In genomic region chr2:187995556-187995955, GRCh38 we compare ENCODE assay signal across 16 cellular contexts.
"Had no signal": no experiment of that assay in that cellular context is flagged by ENCODE, and none has a peak within 500 bp of the region (broad histone marks: within the 10 kb centered on the region; RNA-seq: fewer than 3 reads in every experiment).

No MANE protein-coding gene starts in this region.

- H3K9me3 Mint-ChIP-seq: dendritic cell treated with granulocyte-macrophage colony-stimulating factor and Interleukin-4, amounts not matched to agents 40 ng/mL and 50 ng/mL, for 4 days; memory B cell; mesothelial cell of epicardium; neural crest cell had no signal

- H3K27me3 Mint-ChIP-seq: effector memory CD8-positive, alpha-beta T cell; memory B cell had no signal

- H3K27ac ChIP-seq: esophagus squamous epithelium, gastroesophageal sphincter, left ventricle myocardium inferior, lower lobe of right lung, upper lobe of left lung, uterus had no signal

- H3K27me3 ChIP-seq: esophagus squamous epithelium, gastroesophageal sphincter, upper lobe of left lung, uterus had no signal

- H3K4me3 ChIP-seq: esophagus squamous epithelium, gastroesophageal sphincter, left ventricle myocardium inferior, lower lobe of right lung, upper lobe of left lung, uterus had no signal

- H3K36me3 ChIP-seq: esophagus squamous epithelium, gastroesophageal sphincter, left ventricle myocardium inferior, lower lobe of right lung, upper lobe of left lung, uterus had no signal

- ATAC-seq: effector memory CD8-positive, alpha-beta T cell; gastroesophageal sphincter; lower lobe of right lung; natural killer cell had no signal

- H3K36me3 Mint-ChIP-seq: immature natural killer cell; memory B cell; mesothelial cell of epicardium; stimulated activated naive B cell treated with anti-CD40 and anti-IgM and Interleukin-4, amounts not matched to agents 10 μg/mL and 1 μg/mL and 100 μg/mL, for 72 hours had no signal

- H3K4me3 Mint-ChIP-seq: dendritic cell treated with granulocyte-macrophage colony-stimulating factor and Interleukin-4, amounts not matched to agents 40 ng/mL and 50 ng/mL, for 4 days; effector memory CD8-positive, alpha-beta T cell; immature natural killer cell; memory B cell; mesothelial cell of epicardium; natural killer cell; neural crest cell; stimulated activated naive B cell treated with anti-CD40 and anti-IgM and Interleukin-4, amounts not matched to agents 10 μg/mL and 1 μg/mL and 100 μg/mL, for 72 hours had no signal

- H3K27ac Mint-ChIP-seq: dendritic cell treated with granulocyte-macrophage colony-stimulating factor and Interleukin-4, amounts not matched to agents 40 ng/mL and 50 ng/mL, for 4 days; effector memory CD8-positive, alpha-beta T cell; immature natural killer cell; memory B cell; mesothelial cell of epicardium; natural killer cell; stimulated activated naive B cell treated with anti-CD40 and anti-IgM and Interleukin-4, amounts not matched to agents 10 μg/mL and 1 μg/mL and 100 μg/mL, for 72 hours had no signal

- DNase-seq: effector memory CD8-positive, alpha-beta T cell; esophagus squamous epithelium; immature natural killer cell; left ventricle myocardium inferior; lower lobe of right lung; natural killer cell; stimulated activated CD4-positive, alpha-beta T cell treated with anti-CD3 and anti-CD28 coated beads, Interleukin-2, amount 100 ng/mL, for 24 hours; stimulated activated CD4-positive, alpha-beta T cell treated with anti-CD3 and anti-CD28 coated beads, Interleukin-4, amount 100 ng/mL, for 4 hours; stimulated activated naive B cell treated with anti-CD40 and anti-IgM and Interleukin-4, amounts not matched to agents 10 μg/mL and 1 μg/mL and 100 μg/mL, for 72 hours; upper lobe of left lung; uterus had no signal

- H3K4me1 Mint-ChIP-seq: memory B cell, natural killer cell had no signal

- H3K4me1 ChIP-seq: esophagus squamous epithelium, gastroesophageal sphincter, lower lobe of right lung, upper lobe of left lung, uterus had no signal

- H3K9me3 ChIP-seq: esophagus squamous epithelium, gastroesophageal sphincter, left ventricle myocardium inferior, lower lobe of right lung, upper lobe of left lung, uterus had no signal
